ENCODE assay signal across 10 cellular contexts in the genomic region with DNA sequence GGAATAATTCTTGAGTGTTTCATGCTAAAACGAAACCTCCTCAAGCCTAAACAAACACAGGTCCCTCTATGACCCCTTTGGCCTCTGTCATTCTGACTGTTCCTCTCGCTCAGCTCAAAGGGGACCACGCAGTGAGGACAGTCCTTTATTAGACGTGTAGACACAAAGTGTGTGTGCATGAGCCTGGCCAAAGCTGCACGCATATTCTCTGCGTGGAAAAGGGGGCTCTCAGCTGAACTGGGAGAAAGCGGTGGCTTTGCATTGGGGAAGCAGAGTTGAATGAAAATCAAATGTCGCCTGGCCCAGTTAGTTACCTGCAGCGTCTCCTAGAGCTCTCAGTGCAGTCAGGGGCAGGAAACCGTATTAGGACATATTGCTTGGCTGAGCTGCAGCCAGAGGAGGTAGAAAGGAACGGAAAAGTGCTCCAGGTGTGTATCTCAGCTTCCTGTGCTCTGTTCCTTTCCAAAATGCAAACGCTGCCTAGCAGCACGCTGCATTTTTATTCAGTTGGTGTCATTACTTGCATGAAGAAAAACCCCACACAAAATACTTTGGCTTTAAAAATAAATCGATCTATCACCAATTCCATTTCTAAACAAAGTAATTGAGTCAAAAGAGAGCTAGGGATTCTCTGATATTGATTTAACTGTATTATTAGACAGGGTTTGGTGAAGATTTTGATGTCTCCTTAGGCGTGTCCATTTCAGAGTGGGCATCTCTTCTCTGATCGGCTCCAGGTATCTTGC. TPM values are rescaled to one million over a fixed set of nuclear protein-coding genes. Genes with fewer than 3 reads are reported as not detected.
DNase-seq lines count a peak whose midpoint lies in the region; ATAC-seq lines count a peak whose summit lies in the region.
"Had no signal": no experiment of that assay in that cellular context is flagged by ENCODE, and none has a peak within 500 bp of the region (broad histone marks: within the 10 kb centered on the region; RNA-seq: fewer than 3 reads in every experiment).

No MANE protein-coding gene starts in this region.

- peaks cover 2 to 95% (median 76%) of the 10 kb centered on the region in 5 donors for H3K4me1 ChIP-seq in subcutaneous abdominal adipose tissue (ENCODE audit: control insufficient read depth in 5 of 5, insufficient read depth in 5 of 5, low read length in 5 of 5)

- H3K9me3 Mint-ChIP-seq in activated CD4-positive, alpha-beta T cell treated with anti-CD3 and anti-CD28 coated beads, Interleukin-2, amount 10 ng/mL, durations not matched to agents 24 days and 14 days: no peaks in the 10 kb centered on the region
- no peaks in the 10 kb centered on the region for H3K9me3 Mint-ChIP-seq in activated T-cell treated with anti-CD3 and anti-CD28 coated beads, Interleukin-2, amount 50 U/mL, for 4 hours

- no peak overlapping the region for H3K27ac ChIP-seq in subcutaneous abdominal adipose tissue (ENCODE audit: low read depth, low read length)
- H3K27ac ChIP-seq: A549 had no signal

- peaks cover 0 to 4% (median 0%) of the 10 kb centered on the region in 5 donors for H3K36me3 ChIP-seq in subcutaneous abdominal adipose tissue (ENCODE audit: control insufficient read depth in 5 of 5, insufficient read depth in 5 of 5, low read length in 5 of 5)

- no peak overlapping the region for H3K9ac ChIP-seq in subcutaneous abdominal adipose tissue (ENCODE audit: low read length in 5 of 5)

- H3K27ac Mint-ChIP-seq in activated CD4-positive, alpha-beta T cell treated with anti-CD3 and anti-CD28 coated beads, Interleukin-2, amount 10 ng/mL, durations not matched to agents 24 days and 14 days: peak overlapping the region; percentile 93

- intact Hi-C loops in activated CD4-positive, alpha-beta T cell treated with anti-CD3 and anti-CD28 coated beads, Interleukin-2, amount 10 ng/mL, durations not matched to agents 24 days and 14 days (cut with micrococcal nuclease): loop anchor here (10.0 kb wide), 3 partner anchors 535 to 965 kb away; no protein-coding TSS in a partner anchor

- H3K27me3 Mint-ChIP-seq in activated CD4-positive, alpha-beta T cell treated with anti-CD3 and anti-CD28 coated beads, Interleukin-2, amount 10 ng/mL, durations not matched to agents 24 days and 14 days: peaks cover 2% of the 10 kb centered on the region
- no peaks in the 10 kb centered on the region for H3K27me3 Mint-ChIP-seq in activated T-cell treated with anti-CD3 and anti-CD28 coated beads, Interleukin-2, amount 50 U/mL, for 4 hours (ENCODE audit: low read depth)

- H3K27me3 ChIP-seq in subcutaneous abdominal adipose tissue (ENCODE audit: control insufficient read depth in 5 of 5, insufficient read depth in 4 of 5, low read length in 5 of 5): peaks cover 0 to 29% (median 11%) of the 10 kb centered on the region in 5 donors

- peak; percentile 75 for DNase-seq in activated CD4-positive, alpha-beta T cell treated with anti-CD3 and anti-CD28 coated beads, Interleukin-2, amount 10 ng/mL, durations not matched to agents 24 days and 14 days
- no peak for DNase-seq in activated CD4-positive, alpha-beta T cell treated with anti-CD3 and anti-CD28 coated beads for 1 hour
- no peak for DNase-seq in activated T-cell treated with anti-CD3 and anti-CD28 coated beads, Interleukin-2, amount 50 U/mL, for 4 hours
- peak; percentile 39 for DNase-seq in left kidney (ENCODE audit: low read depth, low spot score)
- DNase-seq in ureter (ENCODE audit: low spot score): no peak
- no peak for DNase-seq in AG08396 (ENCODE audit: low spot score)

- peaks cover 88% of the 10 kb centered on the region for H3K36me3 Mint-ChIP-seq in activated CD4-positive, alpha-beta T cell treated with anti-CD3 and anti-CD28 coated beads, Interleukin-2, amount 10 ng/mL, durations not matched to agents 24 days and 14 days (ENCODE audit: low read depth)
- peaks cover 37% of the 10 kb centered on the region for H3K36me3 Mint-ChIP-seq in activated T-cell treated with anti-CD3 and anti-CD28 coated beads, Interleukin-2, amount 50 U/mL, for 4 hours (ENCODE audit: insufficient read depth)

- no peaks in the 10 kb centered on the region for H3K9me3 ChIP-seq in subcutaneous abdominal adipose tissue (ENCODE audit: control insufficient read depth in 5 of 5, low read length in 5 of 5)
- H3K9me3 ChIP-seq: A549 had no signal

- no peak for ATAC-seq in activated T-cell treated with anti-CD3 and anti-CD28 coated beads, Interleukin-2, amount 50 U/mL, for 4 hours
- ATAC-seq in HG02623 (IDR thresholded peaks at IDR 0.05; ENCODE audit: unreplicated experiment): no peak
- ATAC-seq: A549 had no signal

- H3K4me3 ChIP-seq in subcutaneous abdominal adipose tissue (ENCODE audit: low read depth in 1 of 5, low read length in 5 of 5): peak overlapping the region in 4 of 5 donors; percentile 4 to 42 (median 28)
- H3K4me3 ChIP-seq: A549 had no signal

- peak overlapping the region; percentile 90 for H3K4me3 Mint-ChIP-seq in activated CD4-positive, alpha-beta T cell treated with anti-CD3 and anti-CD28 coated beads, Interleukin-2, amount 10 ng/mL, durations not matched to agents 24 days and 14 days
- peak overlapping the region; percentile 94 for H3K4me3 Mint-ChIP-seq in activated T-cell treated with anti-CD3 and anti-CD28 coated beads, Interleukin-2, amount 50 U/mL, for 4 hours

- H3K4me1 Mint-ChIP-seq in activated CD4-positive, alpha-beta T cell treated with anti-CD3 and anti-CD28 coated beads, Interleukin-2, amount 10 ng/mL, durations not matched to agents 24 days and 14 days: peaks cover 67% of the 10 kb centered on the region
- peaks cover 72% of the 10 kb centered on the region for H3K4me1 Mint-ChIP-seq in activated T-cell treated with anti-CD3 and anti-CD28 coated beads, Interleukin-2, amount 50 U/mL, for 4 hours (ENCODE audit: low read depth)

RNA-seq across cellular contexts. Expression of a gene that starts 4.9 kb away (rescaled TPM):
- total RNA-seq in activated CD4-positive, alpha-beta T cell treated with anti-CD3 and anti-CD28 coated beads, Interleukin-2, amount 10 ng/mL, durations not matched to agents 24 days and 14 days: 79.7 and 81.0 TPM in 2 replicates
- total RNA-seq in activated T-cell treated with anti-CD3 and anti-CD28 coated beads, Interleukin-2, amount 50 U/mL, for 4 hours: 10 to 100 TPM; 28.1 to 71.9 (median 42.1) TPM
- total RNA-seq in ureter: 310 TPM
- total RNA-seq: osteocyte had no signal

Comparison
In these comparisons a context has a peak if more than half of its experiments do, and no peak if none do; other contexts are left out.
1. DNase-seq: peak in activated CD4-positive, alpha-beta T cell treated with anti-CD3 and anti-CD28 coated beads, Interleukin-2, amount 10 ng/mL, durations not matched to agents 24 days and 14 days (single experiment) and left kidney (single experiment); none in activated CD4-positive, alpha-beta T cell treated with anti-CD3 and anti-CD28 coated beads for 1 hour (single experiment), activated T-cell treated with anti-CD3 and anti-CD28 coated beads, Interleukin-2, amount 50 U/mL, for 4 hours (single experiment), ureter (single experiment) and AG08396 (single experiment).